ENCODE assay signal across 1 cellular context in genomic region chr20:53216856-53217576, GRCh38.
A peak's percentile ranks its signal among the peaks of the same experiment; 100 is the strongest.
TF ChIP-seq lines count a peak whose summit lies in the region.

No MANE protein-coding gene starts in this region.

TF ChIP-seq in HepG2, 621 proteins besides CTCF, POLR2A, EP300 and RAD21 (continued from another document and continues in another):
- no peak for TF ChIP-seq E2F1 (CRISPR knock-in tag; IDR thresholded peaks at IDR 0.05)
- 0 out of 2 replicates have a peak, but pooled peaks have one; percentile 11 for TF ChIP-seq ZNF281 (CRISPR knock-in tag; IDR thresholded peaks at IDR 0.05; ENCODE audit: borderline replicate concordance)
- TF ChIP-seq FOSL2 (CRISPR knock-in tag; IDR thresholded peaks at IDR 0.05) = peak; percentile 39; the same call in 1 of the 2 replicates
- no peak for TF ChIP-seq ETS1 (CRISPR knock-in tag; IDR thresholded peaks at IDR 0.05)
- TF ChIP-seq CSRNP2 (CRISPR knock-in tag; conservative IDR thresholded peaks at IDR 0.05; ENCODE audit: low read depth) = no peak
- TF ChIP-seq ZFP82 (CRISPR knock-in tag; IDR thresholded peaks at IDR 0.05; ENCODE audit: borderline replicate concordance) = no peak
- TF ChIP-seq KMT2B (CRISPR knock-in tag; IDR thresholded peaks at IDR 0.05) = peak; percentile 22; the same call in 1 of the 2 replicates
- no peak for TF ChIP-seq MATR3 (CRISPR knock-in tag; IDR thresholded peaks at IDR 0.05)
- TF ChIP-seq SP1 (IDR thresholded peaks at IDR 0.05) = no peak
- TF ChIP-seq SP1 (CRISPR knock-in tag; IDR thresholded peaks at IDR 0.05) = no peak
- TF ChIP-seq ZNF296 (CRISPR knock-in tag; conservative IDR thresholded peaks at IDR 0.05) = no peak
- TF ChIP-seq ZKSCAN5 (CRISPR knock-in tag; IDR thresholded peaks at IDR 0.05) = peak; percentile 40; the same call in 1 of the 2 replicates
- TF ChIP-seq CBFB (CRISPR knock-in tag; IDR thresholded peaks at IDR 0.05) = 0 out of 2 replicates have a peak, but pooled peaks have one; percentile 39
- peak; percentile 53; the same call in 1 of the 2 replicates for TF ChIP-seq HIVEP1 (CRISPR knock-in tag; IDR thresholded peaks at IDR 0.05)
- no peak for TF ChIP-seq THAP11 (CRISPR knock-in tag; IDR thresholded peaks at IDR 0.05)
- no peak for TF ChIP-seq ZBTB4 (CRISPR knock-in tag; IDR thresholded peaks at IDR 0.05; ENCODE audit: borderline replicate concordance)
- peak; percentile 58 to 61; a peak in 2 of 4 replicates for TF ChIP-seq HMGXB4 (CRISPR knock-in tag; IDR thresholded peaks at IDR 0.05; ENCODE audit: borderline replicate concordance in 1 of 2, low read depth in 1 of 2)
- peak; percentile 36 for TF ChIP-seq JARID2 (CRISPR knock-in tag; IDR thresholded peaks at IDR 0.05; ENCODE audit: insufficient replicate concordance)
- 0 out of 2 replicates have a peak, but pooled peaks have one; percentile 54 for TF ChIP-seq HMGXB3 (CRISPR knock-in tag; IDR thresholded peaks at IDR 0.05; ENCODE audit: borderline replicate concordance)
- TF ChIP-seq ZNF335 (CRISPR knock-in tag; IDR thresholded peaks at IDR 0.05) = 0 out of 2 replicates have a peak, but pooled peaks have one; percentile 54
- 0 out of 2 replicates have a peak, but pooled peaks have one; percentile 27 for TF ChIP-seq ELF3 (CRISPR knock-in tag; IDR thresholded peaks at IDR 0.05)
- no peak for TF ChIP-seq ZNF333 (CRISPR knock-in tag; IDR thresholded peaks at IDR 0.05; ENCODE audit: borderline replicate concordance)
- TF ChIP-seq ZNF350 (CRISPR knock-in tag; IDR thresholded peaks at IDR 0.05; ENCODE audit: borderline replicate concordance, low read depth) = 0 out of 2 replicates have a peak, but pooled peaks have one; percentile 49
- 0 out of 2 replicates have a peak, but pooled peaks have one; percentile 36 for TF ChIP-seq GATAD1 (CRISPR knock-in tag; IDR thresholded peaks at IDR 0.05)
- no peak for TF ChIP-seq ZNF460 (CRISPR knock-in tag; IDR thresholded peaks at IDR 0.05; ENCODE audit: borderline replicate concordance)
- no peak for TF ChIP-seq CEBPB (IDR thresholded peaks at IDR 0.05; ENCODE audit: borderline replicate concordance, low read depth, low read length)
- no peak for TF ChIP-seq JDP2 (CRISPR knock-in tag; IDR thresholded peaks at IDR 0.05; ENCODE audit: borderline replicate concordance)
- peak; percentile 77; the same call in 1 of the 2 replicates for TF ChIP-seq ZNF225 (CRISPR knock-in tag; IDR thresholded peaks at IDR 0.05)
- TF ChIP-seq HBP1 (CRISPR knock-in tag; IDR thresholded peaks at IDR 0.05; ENCODE audit: low read depth) = 0 out of 2 replicates have a peak, but pooled peaks have one; percentile 66
- TF ChIP-seq TIGD3 (CRISPR knock-in tag; IDR thresholded peaks at IDR 0.05; ENCODE audit: borderline replicate concordance) = peak; percentile 63; the same call in 1 of the 2 replicates
- peak; percentile 31; the same call in 1 of the 2 replicates for TF ChIP-seq THRA (CRISPR knock-in tag; IDR thresholded peaks at IDR 0.05; ENCODE audit: borderline replicate concordance)
